3 cellular contexts compared by ENCODE assay signal in the genomic region with DNA sequence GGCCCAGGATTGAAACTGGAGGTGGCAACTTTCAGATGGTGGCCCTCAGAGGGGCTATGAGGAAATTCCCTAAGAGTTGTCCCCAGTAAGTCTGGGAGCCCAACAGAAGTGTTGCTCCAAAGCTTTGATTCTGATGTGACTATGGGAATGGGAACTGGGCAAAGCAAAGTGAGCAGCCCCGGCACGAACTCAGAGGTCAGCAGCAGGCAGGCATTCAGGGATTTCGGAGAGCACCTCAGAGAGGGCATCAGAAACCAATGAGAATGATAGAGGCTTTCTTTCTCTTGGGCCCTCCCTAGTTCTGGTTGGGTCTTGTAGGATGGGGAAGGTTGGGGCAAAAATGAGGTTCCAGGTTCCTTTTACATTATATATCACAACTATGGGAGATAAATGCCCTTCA.
"Had no signal": no experiment of that assay in that cellular context is flagged by ENCODE, and none has a peak within 500 bp of the region (broad histone marks: within the 10 kb centered on the region; RNA-seq: fewer than 3 reads in every experiment).

No MANE protein-coding gene starts in this region.

- H3K4me3 ChIP-seq: GM12878 had no signal

- ATAC-seq: GM12878 had no signal

- DNase-seq: GDM1, GF-D8 had no signal
